27 cellular contexts compared by ENCODE assay signal in the genomic region with DNA sequence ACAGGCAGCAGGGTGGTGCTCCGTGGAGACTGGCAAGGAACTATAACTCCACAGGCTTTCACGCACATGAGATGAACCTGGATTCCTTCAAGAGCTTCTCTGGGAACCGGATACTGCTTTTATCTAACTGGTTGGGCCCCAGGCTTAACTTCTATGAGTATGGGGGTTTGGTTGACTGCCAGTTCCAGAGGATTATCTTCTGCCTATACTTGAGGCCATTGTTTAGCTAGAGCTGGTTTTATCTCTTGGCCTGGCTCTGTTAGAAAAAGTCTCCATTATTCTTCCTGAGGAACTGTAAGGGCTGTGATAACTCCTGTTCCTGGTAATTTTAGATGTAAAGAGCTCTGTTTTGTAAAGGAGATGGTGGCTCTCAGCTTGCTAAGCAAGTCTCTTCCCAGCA.
"Had no signal": no experiment of that assay in that cellular context is flagged by ENCODE, and none has a peak within 500 bp of the region (broad histone marks: within the 10 kb centered on the region; RNA-seq: fewer than 3 reads in every experiment).

No MANE protein-coding gene starts in this region.

- DNase-seq: activated B cell treated with CpG ODN at 0.5 μM for 24 hours; activated CD4-positive, alpha-beta T cell treated with anti-CD3 and anti-CD28 coated beads, Interleukin-2, amount 50 U/mL, for 1 hour; activated CD8-positive, alpha-beta T cell treated with anti-CD3 and anti-CD28 coated beads for 36 hours; activated T-cell treated with anti-CD3 and anti-CD28 coated beads, Interleukin-2, amount 50 U/mL, for 4 hours; anterior cingulate cortex; islet precursor cell; left ventricle myocardium inferior; midbrain; naive thymus-derived CD4-positive, alpha-beta T cell; nucleus accumbens; pancreas; psoas muscle; sigmoid colon; small intestine; stimulated activated CD4-positive, alpha-beta T cell treated with anti-CD3 and anti-CD28 coated beads, Interleukin-4, amount 100 ng/mL, for 4 hours; stimulated activated CD8-positive, alpha-beta memory T cell treated with anti-CD3 and anti-CD28 coated beads, Interleukin-4, amount 100 ng/mL, for 48 hours; stimulated activated naive CD8-positive, alpha-beta T cell treated with anti-CD3 and anti-CD28 coated beads, Interleukin-15, amount 100 ng/mL, for 72 hours; substantia nigra; upper lobe of left lung had no signal

- H3K9me3 ChIP-seq: pancreas, vagina had no signal

- H3K27ac Mint-ChIP-seq: activated B cell treated with CpG ODN at 0.5 μM for 24 hours; activated CD8-positive, alpha-beta T cell treated with anti-CD3 and anti-CD28 coated beads for 36 hours; activated naive CD4-positive, alpha-beta T cell treated with anti-CD3 and anti-CD28 coated beads, Interleukin-2, amount 50 U/mL, for 24 hours; activated T-helper 17 cell treated with anti-CD3 and anti-CD28 coated beads, Interleukin-2, amount 50 U/mL, for 72 hours; dendritic cell treated with granulocyte-macrophage colony-stimulating factor and Interleukin-4, amounts not matched to agents 40 ng/mL and 50 ng/mL, for 4 days; naive thymus-derived CD4-positive, alpha-beta T cell; stimulated activated memory B cell treated with anti-CD40 and anti-IgM and Interleukin-4, amounts not matched to agents 10 μg/mL and 1 μg/mL and 100 μg/mL, for 72 hours had no signal

- H3K4me3 ChIP-seq: esophagus muscularis mucosa, left ventricle myocardium inferior, pancreas, psoas muscle, sigmoid colon, upper lobe of left lung, vagina had no signal

- H3K4me3 Mint-ChIP-seq: activated B cell treated with CpG ODN at 0.5 μM for 24 hours; activated CD8-positive, alpha-beta T cell treated with anti-CD3 and anti-CD28 coated beads for 36 hours; activated naive CD4-positive, alpha-beta T cell treated with anti-CD3 and anti-CD28 coated beads, Interleukin-2, amount 50 U/mL, for 24 hours; activated T-cell treated with anti-CD3 and anti-CD28 coated beads, Interleukin-2, amount 50 U/mL, for 4 hours; activated T-helper 17 cell treated with anti-CD3 and anti-CD28 coated beads, Interleukin-2, amount 50 U/mL, for 72 hours; central memory CD8-positive, alpha-beta T cell; dendritic cell treated with granulocyte-macrophage colony-stimulating factor and Interleukin-4, amounts not matched to agents 40 ng/mL and 50 ng/mL, for 4 days; naive thymus-derived CD4-positive, alpha-beta T cell; neural crest cell; stimulated activated memory B cell treated with anti-CD40 and anti-IgM and Interleukin-4, amounts not matched to agents 10 μg/mL and 1 μg/mL and 100 μg/mL, for 72 hours; stimulated activated naive CD8-positive, alpha-beta T cell treated with anti-CD3 and anti-CD28 coated beads, Interleukin-15, amount 100 ng/mL, for 72 hours had no signal

- H3K4me1 ChIP-seq: esophagus muscularis mucosa, left ventricle myocardium inferior, pancreas, psoas muscle, sigmoid colon, vagina had no signal

- H3K4me1 Mint-ChIP-seq: activated B cell treated with CpG ODN at 0.5 μM for 24 hours; activated naive CD4-positive, alpha-beta T cell treated with anti-CD3 and anti-CD28 coated beads, Interleukin-2, amount 50 U/mL, for 24 hours; activated T-helper 17 cell treated with anti-CD3 and anti-CD28 coated beads, Interleukin-2, amount 50 U/mL, for 72 hours; central memory CD8-positive, alpha-beta T cell; neural crest cell; stimulated activated memory B cell treated with anti-CD40 and anti-IgM and Interleukin-4, amounts not matched to agents 10 μg/mL and 1 μg/mL and 100 μg/mL, for 72 hours; stimulated activated naive CD8-positive, alpha-beta T cell treated with anti-CD3 and anti-CD28 coated beads, Interleukin-15, amount 100 ng/mL, for 72 hours had no signal

- H3K27me3 Mint-ChIP-seq: activated B cell treated with CpG ODN at 0.5 μM for 24 hours; activated naive CD4-positive, alpha-beta T cell treated with anti-CD3 and anti-CD28 coated beads, Interleukin-2, amount 50 U/mL, for 24 hours; dendritic cell treated with granulocyte-macrophage colony-stimulating factor and Interleukin-4, amounts not matched to agents 40 ng/mL and 50 ng/mL, for 4 days; stimulated activated memory B cell treated with anti-CD40 and anti-IgM and Interleukin-4, amounts not matched to agents 10 μg/mL and 1 μg/mL and 100 μg/mL, for 72 hours; stimulated activated naive CD8-positive, alpha-beta T cell treated with anti-CD3 and anti-CD28 coated beads, Interleukin-15, amount 100 ng/mL, for 72 hours had no signal

- ATAC-seq: activated CD8-positive, alpha-beta T cell treated with anti-CD3 and anti-CD28 coated beads for 36 hours; activated T-cell treated with anti-CD3 and anti-CD28 coated beads, Interleukin-2, amount 50 U/mL, for 4 hours; activated T-helper 17 cell treated with anti-CD3 and anti-CD28 coated beads, Interleukin-2, amount 50 U/mL, for 72 hours; naive thymus-derived CD4-positive, alpha-beta T cell; pancreas; psoas muscle; stimulated activated memory B cell treated with anti-CD40 and anti-IgM and Interleukin-4, amounts not matched to agents 10 μg/mL and 1 μg/mL and 100 μg/mL, for 72 hours; stimulated activated naive CD8-positive, alpha-beta T cell treated with anti-CD3 and anti-CD28 coated beads, Interleukin-15, amount 100 ng/mL, for 72 hours had no signal

- H3K36me3 Mint-ChIP-seq: stimulated activated memory B cell treated with anti-CD40 and anti-IgM and Interleukin-4, amounts not matched to agents 10 μg/mL and 1 μg/mL and 100 μg/mL, for 72 hours had no signal

- H3K27me3 ChIP-seq: pancreas, upper lobe of left lung, vagina had no signal

- H3K36me3 ChIP-seq: esophagus muscularis mucosa, left ventricle myocardium inferior, pancreas, sigmoid colon, upper lobe of left lung, vagina had no signal

- H3K27ac ChIP-seq: esophagus muscularis mucosa, left ventricle myocardium inferior, pancreas, psoas muscle, sigmoid colon, upper lobe of left lung, vagina had no signal

- H3K9me3 Mint-ChIP-seq: activated naive CD4-positive, alpha-beta T cell treated with anti-CD3 and anti-CD28 coated beads, Interleukin-2, amount 50 U/mL, for 24 hours; central memory CD8-positive, alpha-beta T cell; dendritic cell treated with granulocyte-macrophage colony-stimulating factor and Interleukin-4, amounts not matched to agents 40 ng/mL and 50 ng/mL, for 4 days had no signal
